Comparison of ENCODE assay signal across 1 cellular context in the genomic region with DNA sequence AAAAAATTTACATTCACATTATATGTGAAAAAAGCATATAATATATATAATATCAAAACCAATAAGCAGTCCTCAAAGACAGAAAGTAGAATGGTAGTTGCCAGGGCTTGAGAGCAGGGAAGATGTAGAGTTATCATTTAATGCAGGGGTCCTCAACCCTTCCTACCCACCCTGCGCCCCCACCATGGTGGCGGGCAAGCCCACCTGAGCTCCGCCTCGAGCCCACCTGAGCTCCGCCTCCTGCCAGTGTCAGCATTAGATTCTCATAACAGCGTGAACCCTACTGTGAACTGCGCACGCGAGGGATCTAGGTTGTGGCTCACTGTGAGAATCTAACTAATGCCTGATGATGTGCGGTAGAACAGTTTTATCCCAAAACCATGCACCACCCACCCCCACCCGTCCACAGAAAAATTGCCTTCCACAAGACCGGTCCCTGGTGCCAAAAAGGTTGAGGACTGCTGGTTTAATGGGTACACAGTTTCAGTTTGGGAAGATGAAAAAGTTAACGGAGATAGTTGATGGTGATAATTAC.
TF ChIP-seq lines count a peak whose summit lies in the region.

No MANE protein-coding gene starts in this region.

TF ChIP-seq in GM12878, 131 proteins besides CTCF, POLR2A, EP300 and RAD21:
- no peak for TF ChIP-seq MEF2A (IDR thresholded peaks at IDR 0.05; ENCODE audit: insufficient read depth, low read depth, low read length)
- TF ChIP-seq, protein P1, sequence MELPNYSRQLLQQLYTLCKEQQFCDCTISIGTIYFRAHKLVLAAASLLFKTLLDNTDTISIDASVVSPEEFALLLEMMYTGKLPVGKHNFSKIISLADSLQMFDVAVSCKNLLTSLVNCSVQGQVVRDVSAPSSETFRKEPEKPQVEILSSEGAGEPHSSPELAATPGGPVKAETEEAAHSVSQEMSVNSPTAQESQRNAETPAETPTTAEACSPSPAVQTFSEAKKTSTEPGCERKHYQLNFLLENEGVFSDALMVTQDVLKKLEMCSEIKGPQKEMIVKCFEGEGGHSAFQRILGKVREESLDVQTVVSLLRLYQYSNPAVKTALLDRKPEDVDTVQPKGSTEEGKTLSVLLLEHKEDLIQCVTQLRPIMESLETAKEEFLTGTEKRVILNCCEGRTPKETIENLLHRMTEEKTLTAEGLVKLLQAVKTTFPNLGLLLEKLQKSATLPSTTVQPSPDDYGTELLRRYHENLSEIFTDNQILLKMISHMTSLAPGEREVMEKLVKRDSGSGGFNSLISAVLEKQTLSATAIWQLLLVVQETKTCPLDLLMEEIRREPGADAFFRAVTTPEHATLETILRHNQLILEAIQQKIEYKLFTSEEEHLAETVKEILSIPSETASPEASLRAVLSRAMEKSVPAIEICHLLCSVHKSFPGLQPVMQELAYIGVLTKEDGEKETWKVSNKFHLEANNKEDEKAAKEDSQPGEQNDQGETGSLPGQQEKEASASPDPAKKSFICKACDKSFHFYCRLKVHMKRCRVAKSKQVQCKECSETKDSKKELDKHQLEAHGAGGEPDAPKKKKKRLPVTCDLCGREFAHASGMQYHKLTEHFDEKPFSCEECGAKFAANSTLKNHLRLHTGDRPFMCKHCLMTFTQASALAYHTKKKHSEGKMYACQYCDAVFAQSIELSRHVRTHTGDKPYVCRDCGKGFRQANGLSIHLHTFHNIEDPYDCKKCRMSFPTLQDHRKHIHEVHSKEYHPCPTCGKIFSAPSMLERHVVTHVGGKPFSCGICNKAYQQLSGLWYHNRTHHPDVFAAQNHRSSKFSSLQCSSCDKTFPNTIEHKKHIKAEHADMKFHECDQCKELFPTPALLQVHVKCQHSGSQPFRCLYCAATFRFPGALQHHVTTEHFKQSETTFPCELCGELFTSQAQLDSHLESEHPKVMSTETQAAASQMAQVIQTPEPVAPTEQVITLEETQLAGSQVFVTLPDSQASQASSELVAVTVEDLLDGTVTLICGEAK (IDR thresholded peaks at IDR 0.05; ENCODE audit: borderline replicate concordance): no peak
- TF ChIP-seq, protein P2, sequence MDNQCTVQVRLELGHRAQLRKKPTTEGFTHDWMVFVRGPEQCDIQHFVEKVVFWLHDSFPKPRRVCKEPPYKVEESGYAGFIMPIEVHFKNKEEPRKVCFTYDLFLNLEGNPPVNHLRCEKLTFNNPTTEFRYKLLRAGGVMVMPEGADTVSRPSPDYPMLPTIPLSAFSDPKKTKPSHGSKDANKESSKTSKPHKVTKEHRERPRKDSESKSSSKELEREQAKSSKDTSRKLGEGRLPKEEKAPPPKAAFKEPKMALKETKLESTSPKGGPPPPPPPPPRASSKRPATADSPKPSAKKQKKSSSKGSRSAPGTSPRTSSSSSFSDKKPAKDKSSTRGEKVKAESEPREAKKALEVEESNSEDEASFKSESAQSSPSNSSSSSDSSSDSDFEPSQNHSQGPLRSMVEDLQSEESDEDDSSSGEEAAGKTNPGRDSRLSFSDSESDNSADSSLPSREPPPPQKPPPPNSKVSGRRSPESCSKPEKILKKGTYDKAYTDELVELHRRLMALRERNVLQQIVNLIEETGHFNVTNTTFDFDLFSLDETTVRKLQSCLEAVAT (IDR thresholded peaks at IDR 0.05): peak; percentile 90
- TF ChIP-seq, protein P3, sequence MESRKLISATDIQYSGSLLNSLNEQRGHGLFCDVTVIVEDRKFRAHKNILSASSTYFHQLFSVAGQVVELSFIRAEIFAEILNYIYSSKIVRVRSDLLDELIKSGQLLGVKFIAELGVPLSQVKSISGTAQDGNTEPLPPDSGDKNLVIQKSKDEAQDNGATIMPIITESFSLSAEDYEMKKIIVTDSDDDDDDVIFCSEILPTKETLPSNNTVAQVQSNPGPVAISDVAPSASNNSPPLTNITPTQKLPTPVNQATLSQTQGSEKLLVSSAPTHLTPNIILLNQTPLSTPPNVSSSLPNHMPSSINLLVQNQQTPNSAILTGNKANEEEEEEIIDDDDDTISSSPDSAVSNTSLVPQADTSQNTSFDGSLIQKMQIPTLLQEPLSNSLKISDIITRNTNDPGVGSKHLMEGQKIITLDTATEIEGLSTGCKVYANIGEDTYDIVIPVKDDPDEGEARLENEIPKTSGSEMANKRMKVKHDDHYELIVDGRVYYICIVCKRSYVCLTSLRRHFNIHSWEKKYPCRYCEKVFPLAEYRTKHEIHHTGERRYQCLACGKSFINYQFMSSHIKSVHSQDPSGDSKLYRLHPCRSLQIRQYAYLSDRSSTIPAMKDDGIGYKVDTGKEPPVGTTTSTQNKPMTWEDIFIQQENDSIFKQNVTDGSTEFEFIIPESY (IDR thresholded peaks at IDR 0.05): peak; percentile 92
